ENCODE assay signal across 23 cellular contexts in the genomic region with DNA sequence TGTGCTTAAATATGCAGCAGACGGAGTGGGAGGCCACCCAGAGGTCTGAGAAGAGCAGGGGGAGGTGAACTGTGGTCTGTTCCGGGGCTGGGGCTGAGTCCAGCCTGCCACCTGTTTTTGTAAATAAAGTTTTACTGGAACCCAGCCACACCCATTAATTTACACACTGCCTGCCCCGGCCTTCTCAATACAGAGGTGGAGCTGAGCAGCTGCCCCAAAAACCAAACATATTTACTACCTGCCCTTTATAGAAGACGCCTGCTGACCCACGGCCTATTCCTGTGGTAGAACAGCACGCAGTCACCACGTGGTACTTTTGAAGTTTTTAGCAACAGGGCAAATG.
"Had no signal": no experiment of that assay in that cellular context is flagged by ENCODE, and none has a peak within 500 bp of the region (broad histone marks: within the 10 kb centered on the region; RNA-seq: fewer than 3 reads in every experiment).

No MANE protein-coding gene starts in this region.

- H3K4me3 Mint-ChIP-seq: activated CD8-positive, alpha-beta T cell treated with anti-CD3 and anti-CD28 coated beads, Interleukin-2, amount 10 ng/mL, durations not matched to agents 7 days and 5 days; activated naive CD4-positive, alpha-beta T cell treated with anti-CD3 and anti-CD28 coated beads for 36 hours; activated T-cell treated with anti-CD3 and anti-CD28 coated beads, Interleukin-2, amount 50 U/mL, for 24 hours; activated T-helper 17 cell treated with anti-CD3 and anti-CD28 coated beads, Interleukin-2, amount 50 U/mL, for 72 hours; dendritic cell treated with granulocyte-macrophage colony-stimulating factor and Interleukin-4, amounts not matched to agents 40 ng/mL and 50 ng/mL, for 4 days; natural killer cell treated with Interleukin-12 subunit alpha and Interleukin-12 subunit beta and Interleukin-15 and Interleukin-18, amount 100 ng/mL, for 72 hours; type B pancreatic cell had no signal

- ATAC-seq: activated CD8-positive, alpha-beta T cell treated with anti-CD3 and anti-CD28 coated beads, Interleukin-2, amount 10 ng/mL, durations not matched to agents 7 days and 5 days; activated T-helper 17 cell treated with anti-CD3 and anti-CD28 coated beads, Interleukin-2, amount 50 U/mL, for 72 hours; body of pancreas; left lung; natural killer cell treated with Interleukin-12 subunit alpha and Interleukin-12 subunit beta and Interleukin-15 and Interleukin-18, amount 100 ng/mL, for 72 hours; pancreas; sciatic nerve had no signal

- H3K27ac Mint-ChIP-seq: activated CD8-positive, alpha-beta T cell treated with anti-CD3 and anti-CD28 coated beads, Interleukin-2, amount 10 ng/mL, durations not matched to agents 7 days and 5 days; activated naive CD4-positive, alpha-beta T cell treated with anti-CD3 and anti-CD28 coated beads for 36 hours; activated T-cell treated with anti-CD3 and anti-CD28 coated beads, Interleukin-2, amount 50 U/mL, for 24 hours; activated T-helper 17 cell treated with anti-CD3 and anti-CD28 coated beads, Interleukin-2, amount 50 U/mL, for 72 hours; dendritic cell treated with granulocyte-macrophage colony-stimulating factor and Interleukin-4, amounts not matched to agents 40 ng/mL and 50 ng/mL, for 4 days; natural killer cell treated with Interleukin-12 subunit alpha and Interleukin-12 subunit beta and Interleukin-15 and Interleukin-18, amount 100 ng/mL, for 72 hours; type B pancreatic cell had no signal

- H3K36me3 Mint-ChIP-seq: natural killer cell treated with Interleukin-12 subunit alpha and Interleukin-12 subunit beta and Interleukin-15 and Interleukin-18, amount 100 ng/mL, for 72 hours; type B pancreatic cell had no signal

- H3K27ac ChIP-seq: body of pancreas, left lung, neutrophil, pancreas, thoracic aorta had no signal

- H3K36me3 ChIP-seq: left lung, neutrophil, pancreas, spleen, thoracic aorta had no signal

- H3K9me3 Mint-ChIP-seq: activated T-cell treated with anti-CD3 and anti-CD28 coated beads, Interleukin-2, amount 50 U/mL, for 24 hours; activated T-helper 17 cell treated with anti-CD3 and anti-CD28 coated beads, Interleukin-2, amount 50 U/mL, for 72 hours; dendritic cell treated with granulocyte-macrophage colony-stimulating factor and Interleukin-4, amounts not matched to agents 40 ng/mL and 50 ng/mL, for 4 days; natural killer cell treated with Interleukin-12 subunit alpha and Interleukin-12 subunit beta and Interleukin-15 and Interleukin-18, amount 100 ng/mL, for 72 hours; type B pancreatic cell had no signal

- H3K27me3 ChIP-seq: body of pancreas, pancreas had no signal

- DNase-seq: activated CD4-positive, alpha-beta T cell treated with anti-CD3 and anti-CD28 coated beads for 1 hour; activated CD4-positive, alpha-beta T cell treated with anti-CD3 and anti-CD28 coated beads, Interleukin-2, amount 50 U/mL, for 1 hour; activated CD8-positive, alpha-beta T cell treated with anti-CD3 and anti-CD28 coated beads, Interleukin-2, amount 10 ng/mL, durations not matched to agents 7 days and 5 days; activated naive CD4-positive, alpha-beta T cell treated with anti-CD3 and anti-CD28 coated beads for 36 hours; effector CD4-positive, alpha-beta T cell; erythroblast; foreskin fibroblast; stimulated activated CD4-positive, alpha-beta T cell treated with anti-CD3 and anti-CD28 coated beads, Interleukin-4, amount 100 ng/mL, for 1 hour; stimulated activated naive CD4-positive, alpha-beta T cell treated with Interleukin-2 at 50 U/mL for 16 hours; T-helper 9 cell had no signal

- H3K4me3 ChIP-seq: body of pancreas, left lung, lung, pancreas, spleen, thoracic aorta had no signal

- H3K9me3 ChIP-seq: body of pancreas, left lung, neutrophil, pancreas, spleen, thoracic aorta had no signal

- H3K4me1 ChIP-seq: pancreas had no signal
